9 cellular contexts compared by ENCODE assay signal in genomic region chr3:46953265-46954010, GRCh38.
A peak's percentile ranks its signal among the peaks of the same experiment; 100 is the strongest.
DNase-seq lines count a peak whose midpoint lies in the region; ATAC-seq and TF ChIP-seq lines count a peak whose summit lies in the region.
"Had no signal": no experiment of that assay in that cellular context is flagged by ENCODE, and none has a peak within 500 bp of the region (broad histone marks: within the 10 kb centered on the region; RNA-seq: fewer than 3 reads in every experiment).

No MANE protein-coding gene starts in this region.

- peak; percentile 33 for ATAC-seq in GM18858 (IDR thresholded peaks at IDR 0.05; ENCODE audit: unreplicated experiment)

- H3K4me1 ChIP-seq in OCI-LY3 (ENCODE audit: low read length), result peaks cover 70% of the 10 kb centered on the region

- H3K4me3 ChIP-seq in OCI-LY3 (ENCODE audit: low read length), result peak overlapping the region; percentile 23
- H3K4me3 ChIP-seq: PC-9 had no signal

- peak overlapping the region; percentile 71 for H3K27ac ChIP-seq in OCI-LY3 (ENCODE audit: low read length)
- H3K27ac ChIP-seq: PC-9 had no signal

- no peak overlapping the region for H2AFZ ChIP-seq in OCI-LY3 (ENCODE audit: low read depth, low read length)
- H2AFZ ChIP-seq: PC-9 had no signal

- no peak for TF ChIP-seq CTCF in OCI-LY3 (IDR thresholded peaks at IDR 0.05; ENCODE audit: low read depth, low read length)

- peak overlapping the region; percentile 63 for H3K4me2 ChIP-seq in OCI-LY3 (ENCODE audit: low read length)
- H3K4me2 ChIP-seq: PC-9 had no signal

- H3K9me3 ChIP-seq in OCI-LY3 (ENCODE audit: insufficient read depth, low read length), result no peaks in the 10 kb centered on the region

- peaks cover 98% of the 10 kb centered on the region for H3K79me2 ChIP-seq in OCI-LY3 (ENCODE audit: low read length)

- H4K20me1 ChIP-seq in OCI-LY3 (ENCODE audit: insufficient read depth, low read length), result peaks cover 88% of the 10 kb centered on the region

- no peaks in the 10 kb centered on the region for H3K27me3 ChIP-seq in OCI-LY3 (ENCODE audit: low read depth, low read length)

- H3K9ac ChIP-seq in OCI-LY3 (ENCODE audit: low read length), result peak overlapping the region; percentile 43

- H3K36me3 ChIP-seq in OCI-LY3 (replicated peaks; ENCODE audit: low read depth, low read length), result peaks cover 11% of the 10 kb centered on the region

- DNase-seq in AML-193 (lab: John Stamatoyannopoulos, UW) (peak; percentile 82 to 83), germinal center (ENCODE audit: low spot score) (peak; percentile 65), DMS53 (lab: John Stamatoyannopoulos, UW) (no peak), AG20443 (ENCODE audit: low spot score) (no peak), LoVo (ENCODE audit: low spot score) (no peak)
- DNase-seq in stimulated activated naive CD4-positive, alpha-beta T cell (lab: John Stamatoyannopoulos, UW), result no peak
- DNase-seq: PC-9 had no signal

Comparison
In these comparisons a context has a peak if more than half of its experiments do, and no peak if none do; other contexts are left out.
1. DNase-seq: peak in AML-193 (2 of 2) and germinal center (single experiment); none in stimulated activated naive CD4-positive, alpha-beta T cell (0 of 6), DMS53 (single experiment), AG20443 (single experiment) and LoVo (single experiment).